ENCODE assay signal across 1 cellular context in genomic region chr16:11716330-11716729, GRCh38.
TF ChIP-seq lines count a peak whose summit lies in the region.

No MANE protein-coding gene starts in this region.

TF ChIP-seq in GM12878, 131 proteins besides CTCF, POLR2A, EP300 and RAD21:
- TF ChIP-seq KAT2A (conservative IDR thresholded peaks at IDR 0.05; ENCODE audit: control insufficient read depth, low read depth, low read length) (no peak), ASH2L (IDR thresholded peaks at IDR 0.05; ENCODE audit: borderline replicate concordance, low read depth) (no peak), STAT3 (IDR thresholded peaks at IDR 0.05; ENCODE audit: low read depth, low read length) (no peak), CHD4 (IDR thresholded peaks at IDR 0.05) (no peak), TCF3 (IDR thresholded peaks at IDR 0.05; ENCODE audit: borderline replicate concordance, insufficient read depth, low read depth, low read length) (no peak), IKZF1 (conservative IDR thresholded peaks at IDR 0.05) (no peak), SP1 (IDR thresholded peaks at IDR 0.05; ENCODE audit: low read depth, low read length) (no peak), POU2F2 (IDR thresholded peaks at IDR 0.05; ENCODE audit: borderline replicate concordance, low read depth, low read length) (no peak), ATF2 (IDR thresholded peaks at IDR 0.05; ENCODE audit: low read length) (no peak), GATAD2B (conservative IDR thresholded peaks at IDR 0.05; ENCODE audit: low read depth) (no peak), YBX1 (IDR thresholded peaks at IDR 0.05) (no peak)
- TF ChIP-seq, protein P1, sequence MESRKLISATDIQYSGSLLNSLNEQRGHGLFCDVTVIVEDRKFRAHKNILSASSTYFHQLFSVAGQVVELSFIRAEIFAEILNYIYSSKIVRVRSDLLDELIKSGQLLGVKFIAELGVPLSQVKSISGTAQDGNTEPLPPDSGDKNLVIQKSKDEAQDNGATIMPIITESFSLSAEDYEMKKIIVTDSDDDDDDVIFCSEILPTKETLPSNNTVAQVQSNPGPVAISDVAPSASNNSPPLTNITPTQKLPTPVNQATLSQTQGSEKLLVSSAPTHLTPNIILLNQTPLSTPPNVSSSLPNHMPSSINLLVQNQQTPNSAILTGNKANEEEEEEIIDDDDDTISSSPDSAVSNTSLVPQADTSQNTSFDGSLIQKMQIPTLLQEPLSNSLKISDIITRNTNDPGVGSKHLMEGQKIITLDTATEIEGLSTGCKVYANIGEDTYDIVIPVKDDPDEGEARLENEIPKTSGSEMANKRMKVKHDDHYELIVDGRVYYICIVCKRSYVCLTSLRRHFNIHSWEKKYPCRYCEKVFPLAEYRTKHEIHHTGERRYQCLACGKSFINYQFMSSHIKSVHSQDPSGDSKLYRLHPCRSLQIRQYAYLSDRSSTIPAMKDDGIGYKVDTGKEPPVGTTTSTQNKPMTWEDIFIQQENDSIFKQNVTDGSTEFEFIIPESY (IDR thresholded peaks at IDR 0.05): no peak
- TF ChIP-seq, protein P2, sequence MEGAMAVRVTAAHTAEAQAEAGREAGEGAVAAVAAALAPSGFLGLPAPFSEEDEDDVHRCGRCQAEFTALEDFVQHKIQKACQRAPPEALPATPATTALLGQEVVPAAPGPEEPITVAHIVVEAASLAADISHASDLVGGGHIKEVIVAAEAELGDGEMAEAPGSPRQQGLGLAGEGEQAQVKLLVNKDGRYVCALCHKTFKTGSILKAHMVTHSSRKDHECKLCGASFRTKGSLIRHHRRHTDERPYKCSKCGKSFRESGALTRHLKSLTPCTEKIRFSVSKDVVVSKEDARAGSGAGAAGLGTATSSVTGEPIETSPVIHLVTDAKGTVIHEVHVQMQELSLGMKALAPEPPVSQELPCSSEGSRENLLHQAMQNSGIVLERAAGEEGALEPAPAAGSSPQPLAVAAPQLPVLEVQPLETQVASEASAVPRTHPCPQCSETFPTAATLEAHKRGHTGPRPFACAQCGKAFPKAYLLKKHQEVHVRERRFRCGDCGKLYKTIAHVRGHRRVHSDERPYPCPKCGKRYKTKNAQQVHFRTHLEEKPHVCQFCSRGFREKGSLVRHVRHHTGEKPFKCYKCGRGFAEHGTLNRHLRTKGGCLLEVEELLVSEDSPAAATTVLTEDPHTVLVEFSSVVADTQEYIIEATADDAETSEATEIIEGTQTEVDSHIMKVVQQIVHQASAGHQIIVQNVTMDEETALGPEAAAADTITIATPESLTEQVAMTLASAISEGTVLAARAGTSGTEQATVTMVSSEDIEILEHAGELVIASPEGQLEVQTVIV (IDR thresholded peaks at IDR 0.05; ENCODE audit: borderline replicate concordance, partially characterized antibody): no peak
- TF ChIP-seq, protein P3, sequence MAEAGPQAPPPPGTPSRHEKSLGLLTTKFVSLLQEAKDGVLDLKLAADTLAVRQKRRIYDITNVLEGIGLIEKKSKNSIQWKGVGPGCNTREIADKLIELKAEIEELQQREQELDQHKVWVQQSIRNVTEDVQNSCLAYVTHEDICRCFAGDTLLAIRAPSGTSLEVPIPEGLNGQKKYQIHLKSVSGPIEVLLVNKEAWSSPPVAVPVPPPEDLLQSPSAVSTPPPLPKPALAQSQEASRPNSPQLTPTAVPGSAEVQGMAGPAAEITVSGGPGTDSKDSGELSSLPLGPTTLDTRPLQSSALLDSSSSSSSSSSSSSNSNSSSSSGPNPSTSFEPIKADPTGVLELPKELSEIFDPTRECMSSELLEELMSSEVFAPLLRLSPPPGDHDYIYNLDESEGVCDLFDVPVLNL (IDR thresholded peaks at IDR 0.05; ENCODE audit: low read depth, low read length): no peak
TF ChIP-seq in GM12878: peak in this region for 0.
